Comparison of ENCODE assay signal across 8 cellular contexts in the genomic region with DNA sequence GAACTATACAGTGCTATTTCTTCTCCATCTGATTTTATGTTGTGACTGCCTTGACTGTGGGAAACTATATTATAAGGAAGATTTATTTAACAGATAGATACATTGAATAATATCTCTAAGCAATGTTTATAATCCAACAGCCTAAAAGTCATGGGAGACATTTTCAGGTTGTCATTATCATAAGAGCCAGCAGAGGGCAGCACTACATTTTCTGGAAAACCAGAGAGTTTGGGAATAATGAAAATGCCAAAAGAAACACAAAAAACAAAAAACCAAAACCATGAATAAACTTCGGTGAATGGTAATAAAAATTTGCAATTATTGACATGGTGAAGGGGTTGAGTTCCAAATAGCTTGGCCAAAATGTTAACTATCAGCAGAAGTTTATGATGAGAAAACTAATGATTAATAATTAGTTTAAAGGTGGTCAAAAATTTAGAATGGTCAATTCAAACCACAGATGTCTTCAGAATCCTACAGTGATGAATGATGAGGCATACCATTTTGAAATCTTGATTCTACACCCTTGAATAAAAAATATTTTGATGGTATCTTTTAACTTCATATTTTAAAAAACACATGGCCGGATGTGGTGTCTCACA. TPM values are rescaled to one million over a fixed set of nuclear protein-coding genes. Genes with fewer than 3 reads are reported as not detected.
DNase-seq lines count a peak whose midpoint lies in the region; TF ChIP-seq lines count a peak whose summit lies in the region.

No MANE protein-coding gene starts in this region.

- no peak overlapping the region for H3K27ac ChIP-seq in breast epithelium
- H3K27ac ChIP-seq in liver (ENCODE audit: low read depth in 1 of 2, low read length in 2 of 2): no peak overlapping the region

- no peaks in the 10 kb centered on the region for H3K9me3 ChIP-seq in breast epithelium
- H3K9me3 ChIP-seq in liver (ENCODE audit: control insufficient read depth in 4 of 4, low read length in 3 of 4): no peaks in the 10 kb centered on the region

- H3K27me3 ChIP-seq in breast epithelium (no peaks in the 10 kb centered on the region), liver (ENCODE audit: control insufficient read depth in 4 of 4, insufficient read depth in 4 of 4, low read length in 3 of 4) (no peaks in the 10 kb centered on the region)

- DNase-seq in AG08396 (ENCODE audit: low spot score) (peak; percentile 53), ELR (ENCODE audit: low read depth) (peak; percentile 66), NCI-H526 treated with DMSO at 0.1 percent for 48 hours (lab: John Stamatoyannopoulos, UW) (peak; percentile 14), breast epithelium (ENCODE audit: low spot score in 2 of 2) (no peak), GOT3 (lab: John Stamatoyannopoulos, UW) (no peak), OCI-M2 (lab: John Stamatoyannopoulos, UW; ENCODE audit: unreplicated experiment) (no peak), NK-92 (lab: John Stamatoyannopoulos, UW; ENCODE audit: unreplicated experiment) (no peak)

- peaks cover 0 to 6% of the 10 kb centered on the region in 2 donors for H3K4me1 ChIP-seq in breast epithelium
- peaks cover 1 to 16% (median 8%) of the 10 kb centered on the region in 4 donors for H3K4me1 ChIP-seq in liver (ENCODE audit: control insufficient read depth in 4 of 4, insufficient read depth in 4 of 4, low read length in 3 of 4)

- no peaks in the 10 kb centered on the region for H3K36me3 ChIP-seq in breast epithelium
- peaks cover 13 to 26% (median 15%) of the 10 kb centered on the region in 4 donors for H3K36me3 ChIP-seq in liver (ENCODE audit: control insufficient read depth in 4 of 4, insufficient read depth in 3 of 4, low read depth in 1 of 4, low read length in 3 of 4)

- intact Hi-C loops in breast epithelium (cut with DNase I; ENCODE audit: low total_unique reads): no loop called here

- TF ChIP-seq POLR2A in breast epithelium (IDR thresholded peaks at IDR 0.05): no peak

- H3K4me3 ChIP-seq in breast epithelium: no peak overlapping the region
- no peak overlapping the region for H3K4me3 ChIP-seq in liver (ENCODE audit: low read depth in 1 of 3, low read length in 3 of 3)

- TF ChIP-seq RAD21 in liver (IDR thresholded peaks at IDR 0.05): peak; percentile 67 to 80

- WGBS in liver: 75% methylated on average over 2 of the region's 2 CpGs

- no peak overlapping the region for H3K9ac ChIP-seq in liver (ENCODE audit: low read depth in 1 of 2, low read length in 2 of 2)

- TF ChIP-seq CTCF in breast epithelium (IDR thresholded peaks at IDR 0.05): peak; percentile 54 to 74 (median 65)
- TF ChIP-seq CTCF in liver (IDR thresholded peaks at IDR 0.05; ENCODE audit: low read depth, low read length, missing input control): peak; percentile 67

TF ChIP-seq in liver, 16 proteins besides CTCF, POLR2A, EP300 and RAD21:
- TF ChIP-seq, protein P1, sequence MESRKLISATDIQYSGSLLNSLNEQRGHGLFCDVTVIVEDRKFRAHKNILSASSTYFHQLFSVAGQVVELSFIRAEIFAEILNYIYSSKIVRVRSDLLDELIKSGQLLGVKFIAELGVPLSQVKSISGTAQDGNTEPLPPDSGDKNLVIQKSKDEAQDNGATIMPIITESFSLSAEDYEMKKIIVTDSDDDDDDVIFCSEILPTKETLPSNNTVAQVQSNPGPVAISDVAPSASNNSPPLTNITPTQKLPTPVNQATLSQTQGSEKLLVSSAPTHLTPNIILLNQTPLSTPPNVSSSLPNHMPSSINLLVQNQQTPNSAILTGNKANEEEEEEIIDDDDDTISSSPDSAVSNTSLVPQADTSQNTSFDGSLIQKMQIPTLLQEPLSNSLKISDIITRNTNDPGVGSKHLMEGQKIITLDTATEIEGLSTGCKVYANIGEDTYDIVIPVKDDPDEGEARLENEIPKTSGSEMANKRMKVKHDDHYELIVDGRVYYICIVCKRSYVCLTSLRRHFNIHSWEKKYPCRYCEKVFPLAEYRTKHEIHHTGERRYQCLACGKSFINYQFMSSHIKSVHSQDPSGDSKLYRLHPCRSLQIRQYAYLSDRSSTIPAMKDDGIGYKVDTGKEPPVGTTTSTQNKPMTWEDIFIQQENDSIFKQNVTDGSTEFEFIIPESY (IDR thresholded peaks at IDR 0.05): no peak
- TF ChIP-seq FOXA1 (IDR thresholded peaks at IDR 0.05) (no peak), NR2F2 (IDR thresholded peaks at IDR 0.05) (no peak), YY1 (IDR thresholded peaks at IDR 0.05) (no peak), TAF1 (conservative IDR thresholded peaks at IDR 0.05) (no peak), JUND (IDR thresholded peaks at IDR 0.05) (no peak), GABPA (IDR thresholded peaks at IDR 0.05 in 1 of 2, conservative IDR thresholded peaks at IDR 0.05 in 1 of 2) (no peak), HNF4G (IDR thresholded peaks at IDR 0.05) (no peak)
- TF ChIP-seq, protein P2, sequence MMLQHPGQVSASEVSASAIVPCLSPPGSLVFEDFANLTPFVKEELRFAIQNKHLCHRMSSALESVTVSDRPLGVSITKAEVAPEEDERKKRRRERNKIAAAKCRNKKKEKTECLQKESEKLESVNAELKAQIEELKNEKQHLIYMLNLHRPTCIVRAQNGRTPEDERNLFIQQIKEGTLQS (IDR thresholded peaks at IDR 0.05): no peak
- TF ChIP-seq, protein P3, sequence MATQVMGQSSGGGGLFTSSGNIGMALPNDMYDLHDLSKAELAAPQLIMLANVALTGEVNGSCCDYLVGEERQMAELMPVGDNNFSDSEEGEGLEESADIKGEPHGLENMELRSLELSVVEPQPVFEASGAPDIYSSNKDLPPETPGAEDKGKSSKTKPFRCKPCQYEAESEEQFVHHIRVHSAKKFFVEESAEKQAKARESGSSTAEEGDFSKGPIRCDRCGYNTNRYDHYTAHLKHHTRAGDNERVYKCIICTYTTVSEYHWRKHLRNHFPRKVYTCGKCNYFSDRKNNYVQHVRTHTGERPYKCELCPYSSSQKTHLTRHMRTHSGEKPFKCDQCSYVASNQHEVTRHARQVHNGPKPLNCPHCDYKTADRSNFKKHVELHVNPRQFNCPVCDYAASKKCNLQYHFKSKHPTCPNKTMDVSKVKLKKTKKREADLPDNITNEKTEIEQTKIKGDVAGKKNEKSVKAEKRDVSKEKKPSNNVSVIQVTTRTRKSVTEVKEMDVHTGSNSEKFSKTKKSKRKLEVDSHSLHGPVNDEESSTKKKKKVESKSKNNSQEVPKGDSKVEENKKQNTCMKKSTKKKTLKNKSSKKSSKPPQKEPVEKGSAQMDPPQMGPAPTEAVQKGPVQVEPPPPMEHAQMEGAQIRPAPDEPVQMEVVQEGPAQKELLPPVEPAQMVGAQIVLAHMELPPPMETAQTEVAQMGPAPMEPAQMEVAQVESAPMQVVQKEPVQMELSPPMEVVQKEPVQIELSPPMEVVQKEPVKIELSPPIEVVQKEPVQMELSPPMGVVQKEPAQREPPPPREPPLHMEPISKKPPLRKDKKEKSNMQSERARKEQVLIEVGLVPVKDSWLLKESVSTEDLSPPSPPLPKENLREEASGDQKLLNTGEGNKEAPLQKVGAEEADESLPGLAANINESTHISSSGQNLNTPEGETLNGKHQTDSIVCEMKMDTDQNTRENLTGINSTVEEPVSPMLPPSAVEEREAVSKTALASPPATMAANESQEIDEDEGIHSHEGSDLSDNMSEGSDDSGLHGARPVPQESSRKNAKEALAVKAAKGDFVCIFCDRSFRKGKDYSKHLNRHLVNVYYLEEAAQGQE (IDR thresholded peaks at IDR 0.05): no peak

RNA-seq across cellular contexts. Expression of a gene that starts 4.7 kb away (rescaled TPM):
- total RNA-seq in breast epithelium (100 to 1,000 TPM; 359 to 563 (median 425) TPM), liver (100 to 1,000 TPM; 143 to 328 TPM)
- polyA plus RNA-seq in liver: 100 to 1,000 TPM; 186 to 365 TPM

RNA-seq across cellular contexts. Expression of a gene that starts 5.1 kb away (rescaled TPM):
- total RNA-seq in breast epithelium (10 to 100 TPM; 55.1 to 78.4 (median 61.0) TPM), liver (100 to 1,000 TPM in 1 of 2 donors, 10 to 100 TPM in 1; 80.7 to 167 TPM)
- polyA plus RNA-seq in liver: 10 to 100 TPM; 39.7 to 85.7 TPM

Comparison
In these comparisons a context has a peak if more than half of its experiments do, and no peak if none do; other contexts are left out.
1. DNase-seq: peak in AG08396 (single experiment), ELR (single experiment) and NCI-H526 treated with DMSO at 0.1 percent for 48 hours (single experiment); none in breast epithelium (0 of 2), GOT3 (single experiment), OCI-M2 (single experiment) and NK-92 (single experiment).